In genomic region chr4:173446416-173446815, GRCh38 we compare ENCODE assay signal across 1 cellular context.
TF ChIP-seq lines count a peak whose summit lies in the region.

No MANE protein-coding gene starts in this region.

TF ChIP-seq in WTC11, 78 proteins besides CTCF, POLR2A, EP300 and RAD21 (continued from another document):
- TF ChIP-seq, protein P1, sequence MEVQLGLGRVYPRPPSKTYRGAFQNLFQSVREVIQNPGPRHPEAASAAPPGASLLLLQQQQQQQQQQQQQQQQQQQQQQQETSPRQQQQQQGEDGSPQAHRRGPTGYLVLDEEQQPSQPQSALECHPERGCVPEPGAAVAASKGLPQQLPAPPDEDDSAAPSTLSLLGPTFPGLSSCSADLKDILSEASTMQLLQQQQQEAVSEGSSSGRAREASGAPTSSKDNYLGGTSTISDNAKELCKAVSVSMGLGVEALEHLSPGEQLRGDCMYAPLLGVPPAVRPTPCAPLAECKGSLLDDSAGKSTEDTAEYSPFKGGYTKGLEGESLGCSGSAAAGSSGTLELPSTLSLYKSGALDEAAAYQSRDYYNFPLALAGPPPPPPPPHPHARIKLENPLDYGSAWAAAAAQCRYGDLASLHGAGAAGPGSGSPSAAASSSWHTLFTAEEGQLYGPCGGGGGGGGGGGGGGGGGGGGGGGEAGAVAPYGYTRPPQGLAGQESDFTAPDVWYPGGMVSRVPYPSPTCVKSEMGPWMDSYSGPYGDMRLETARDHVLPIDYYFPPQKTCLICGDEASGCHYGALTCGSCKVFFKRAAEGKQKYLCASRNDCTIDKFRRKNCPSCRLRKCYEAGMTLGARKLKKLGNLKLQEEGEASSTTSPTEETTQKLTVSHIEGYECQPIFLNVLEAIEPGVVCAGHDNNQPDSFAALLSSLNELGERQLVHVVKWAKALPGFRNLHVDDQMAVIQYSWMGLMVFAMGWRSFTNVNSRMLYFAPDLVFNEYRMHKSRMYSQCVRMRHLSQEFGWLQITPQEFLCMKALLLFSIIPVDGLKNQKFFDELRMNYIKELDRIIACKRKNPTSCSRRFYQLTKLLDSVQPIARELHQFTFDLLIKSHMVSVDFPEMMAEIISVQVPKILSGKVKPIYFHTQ (CRISPR knock-in tag; IDR thresholded peaks at IDR 0.05): no peak
- TF ChIP-seq ZBTB21 (CRISPR knock-in tag; IDR thresholded peaks at IDR 0.05; ENCODE audit: borderline replicate concordance): no peak
TF ChIP-seq in WTC11: peak in this region for 0.
